In genomic region chr1:25675729-25676476, GRCh38 we compare ENCODE assay signal across 8 cellular contexts. TPM values are rescaled to one million over a fixed set of nuclear protein-coding genes. Genes with fewer than 3 reads are reported as not detected.
DNase-seq lines count a peak whose midpoint lies in the region; ATAC-seq and TF ChIP-seq lines count a peak whose summit lies in the region.
"Had no signal": no experiment of that assay in that cellular context is flagged by ENCODE, and none has a peak within 500 bp of the region (broad histone marks: within the 10 kb centered on the region; RNA-seq: fewer than 3 reads in every experiment).

No MANE protein-coding gene starts in this region.

- no peak for TF ChIP-seq POLR2A in body of pancreas (IDR thresholded peaks at IDR 0.05)

- no peak overlapping the region for H3K27ac ChIP-seq in body of pancreas

- H3K36me3 ChIP-seq in body of pancreas (replicated peaks in 1 of 2; ENCODE audit: insufficient read depth in 1 of 2, low read depth in 2 of 2) = no peaks in the 10 kb centered on the region

- 75 to 79% methylated on average over 7 to 11 of the region's 11 CpGs for WGBS in body of pancreas, 2 donors

- intact Hi-C loops in body of pancreas (cut with DNase I) = no loop called here

- H3K27me3 ChIP-seq in body of pancreas = no peaks in the 10 kb centered on the region

- peak; percentile 77 for DNase-seq in GM20000 (ENCODE audit: low spot score)
- peak; percentile 63 for DNase-seq in activated T-cell treated with anti-CD3 and anti-CD28 coated beads, Interleukin-2, amount 50 U/mL, for 1 hour
- DNase-seq in stimulated activated CD4-positive, alpha-beta T cell treated with anti-CD3 and anti-CD28 coated beads, TNF-alpha, amount 100 ng/mL, for 1 hour (ENCODE audit: low read depth in 3 of 3, low spot score in 1 of 3) = peak; percentile 44 to 50 (median 45)
- DNase-seq in T1000 (lab: John Stamatoyannopoulos, UW) = no peak
- no peak for DNase-seq in body of pancreas
- DNase-seq in kidney glomerular epithelial cell (lab: John Stamatoyannopoulos, UW) = no peak

- H3K9me3 ChIP-seq in body of pancreas = no peaks in the 10 kb centered on the region

- H3K4me3 ChIP-seq in body of pancreas = no peak overlapping the region

- peak; percentile 89 for ATAC-seq in HG03460 (IDR thresholded peaks at IDR 0.05; ENCODE audit: unreplicated experiment)
- ATAC-seq in body of pancreas = no peak
- ATAC-seq: Panc1 had no signal

- H3K4me1 ChIP-seq in body of pancreas = peaks cover 8% of the 10 kb centered on the region

- no peak for TF ChIP-seq CTCF in GM20000 (IDR thresholded peaks at IDR 0.05; ENCODE audit: extremely low read depth, missing control alignments)
- TF ChIP-seq CTCF in body of pancreas (IDR thresholded peaks at IDR 0.05) = no peak

RNA-seq across cellular contexts. Expression of gene MAN1C1, which starts 59.3 kb away (rescaled TPM):
- 10 to 100 TPM in 1 of 2 donors, 1 to 10 TPM in 1; 4.4 to 10.9 TPM for total RNA-seq in body of pancreas

Comparison
In these comparisons a context has a peak if more than half of its experiments do, and no peak if none do; other contexts are left out.
1. DNase-seq: peak in GM20000 (single experiment), activated T-cell treated with anti-CD3 and anti-CD28 coated beads, Interleukin-2, amount 50 U/mL, for 1 hour (single experiment) and stimulated activated CD4-positive, alpha-beta T cell treated with anti-CD3 and anti-CD28 coated beads, TNF-alpha, amount 100 ng/mL, for 1 hour (3 of 3); none in T1000 (single experiment), body of pancreas (0 of 4) and kidney glomerular epithelial cell (single experiment).